Comparison of ENCODE assay signal across 8 cellular contexts in genomic region chr19:8004723-8005513, GRCh38. TPM values are rescaled to one million over a fixed set of nuclear protein-coding genes. Genes with fewer than 3 reads are reported as not detected.
A peak's percentile ranks its signal among the peaks of the same experiment; 100 is the strongest.
DNase-seq lines count a peak whose midpoint lies in the region; FAIRE-seq and TF ChIP-seq lines count a peak whose summit lies in the region.

No MANE protein-coding gene starts in this region.

- H3K27me3 Mint-ChIP-seq in activated naive CD4-positive, alpha-beta T cell treated with anti-CD3 and anti-CD28 coated beads, Interleukin-2, amount 10 ng/mL, durations not matched to agents 7 days and 5 days = no peaks in the 10 kb centered on the region

- H3K4me3 ChIP-seq in GM12865 (ENCODE audit: low read depth, low read length) (peak overlapping the region; percentile 92), H7 (ENCODE audit: insufficient read depth, low read depth, low read length) (peak overlapping the region; percentile 82), skin epidermis (peak overlapping the region; percentile 49 to 89 (median 81))

- no peaks in the 10 kb centered on the region; the same call in none of the 2 replicates for H3K36me3 ChIP-seq in H7 (replicated peaks; ENCODE audit: control insufficient read depth, insufficient read depth, low read length)

- CTCF ChIA-PET in activated naive CD4-positive, alpha-beta T cell treated with anti-CD3 and anti-CD28 coated beads, Interleukin-2, amount 10 ng/mL, durations not matched to agents 7 days and 5 days (lab: Charles Lee) = no interaction called here

- peak overlapping the region; percentile 89 for H3K27ac Mint-ChIP-seq in activated naive CD4-positive, alpha-beta T cell treated with anti-CD3 and anti-CD28 coated beads, Interleukin-2, amount 10 ng/mL, durations not matched to agents 7 days and 5 days

- no peak for FAIRE-seq in frontal cortex (lab: Jason Lieb, UNC)

- no peak for TF ChIP-seq CTCF in GM12865 (IDR thresholded peaks at IDR 0.05; ENCODE audit: insufficient read depth, low read depth, low read length, missing control alignments)

- H3K36me3 Mint-ChIP-seq in activated naive CD4-positive, alpha-beta T cell treated with anti-CD3 and anti-CD28 coated beads, Interleukin-2, amount 10 ng/mL, durations not matched to agents 7 days and 5 days = peaks cover 10% of the 10 kb centered on the region

- peak overlapping the region; percentile 97 for H3K4me3 Mint-ChIP-seq in activated naive CD4-positive, alpha-beta T cell treated with anti-CD3 and anti-CD28 coated beads, Interleukin-2, amount 10 ng/mL, durations not matched to agents 7 days and 5 days

- H3K4me1 Mint-ChIP-seq in activated naive CD4-positive, alpha-beta T cell treated with anti-CD3 and anti-CD28 coated beads, Interleukin-2, amount 10 ng/mL, durations not matched to agents 7 days and 5 days = peaks cover 36% of the 10 kb centered on the region

- H3K9me3 Mint-ChIP-seq in activated naive CD4-positive, alpha-beta T cell treated with anti-CD3 and anti-CD28 coated beads, Interleukin-2, amount 10 ng/mL, durations not matched to agents 7 days and 5 days = no peaks in the 10 kb centered on the region

- no peaks in the 10 kb centered on the region for H3K27me3 ChIP-seq in H7 (ENCODE audit: control insufficient read depth, insufficient read depth, low read length)

- peak overlapping the region; percentile 37 to 92 (median 81) for H3K27ac ChIP-seq in skin epidermis

- DNase-seq in GM12865 (ENCODE audit: low read depth) (peak; percentile 37), H7 (peak; percentile 84), MV-4-11 (lab: John Stamatoyannopoulos, UW) (peak; percentile 45), hepatic stellate cell (ENCODE audit: low spot score) (peak; percentile 35), OCI-M2 (lab: John Stamatoyannopoulos, UW; ENCODE audit: unreplicated experiment) (no peak), frontal cortex (ENCODE audit: low spot score in 2 of 2) (no peak)
- DNase-seq in activated naive CD4-positive, alpha-beta T cell treated with anti-CD3 and anti-CD28 coated beads, Interleukin-2, amount 10 ng/mL, durations not matched to agents 7 days and 5 days = peak; percentile 45

RNA-seq across cellular contexts. Expression of gene ELAVL1, which starts 0.5 kb away (rescaled TPM):
- total RNA-seq in H7 (2014; rRNA removed; shearing (Covaris generic)) = 85.4 and 86.8 TPM in 2 replicates
- total RNA-seq in frontal cortex = 14.3 TPM

RNA-seq across cellular contexts. Expression of gene CCL25, which starts 47.6 kb away (rescaled TPM):
- total RNA-seq in H7 (2014; rRNA removed; shearing (Covaris generic)) = 1.9 TPM in 1 of 2 replicates, not detected in the other
- total RNA-seq in frontal cortex = 1.2 TPM

Comparison
In these comparisons a context has a peak if more than half of its experiments do, and no peak if none do; other contexts are left out.
1. DNase-seq: peak in GM12865 (single experiment), H7 (single experiment), MV-4-11 (single experiment), activated naive CD4-positive, alpha-beta T cell treated with anti-CD3 and anti-CD28 coated beads, Interleukin-2, amount 10 ng/mL, durations not matched to agents 7 days and 5 days (single experiment) and hepatic stellate cell (single experiment); none in OCI-M2 (single experiment) and frontal cortex (0 of 2).
2. Peak in every context shown above with its lines, with median percentiles within 50 percentile points of each other: H3K4me3 ChIP-seq.